21 cellular contexts compared by ENCODE assay signal in the genomic region with DNA sequence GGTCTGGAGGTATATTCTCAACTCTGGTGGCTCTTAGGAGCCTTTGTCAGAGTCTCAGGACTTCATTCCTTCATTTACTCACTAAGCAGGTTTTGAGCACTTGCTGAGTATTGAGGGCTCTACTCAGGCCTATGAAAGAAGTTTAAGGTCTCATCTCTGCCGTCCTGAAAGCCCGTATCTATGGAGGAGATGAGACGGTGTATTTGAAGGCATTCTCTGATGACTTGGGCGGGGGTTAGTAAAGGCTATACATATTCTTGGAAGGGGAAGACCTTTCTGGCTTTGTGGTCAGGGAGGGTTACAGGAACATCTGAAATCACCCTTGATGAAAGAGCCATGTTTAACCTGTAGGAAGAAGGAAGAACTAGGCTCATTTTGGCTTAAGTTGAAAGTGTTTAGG.
"Had no signal": no experiment of that assay in that cellular context is flagged by ENCODE, and none has a peak within 500 bp of the region (broad histone marks: within the 10 kb centered on the region; RNA-seq: fewer than 3 reads in every experiment).

No MANE protein-coding gene starts in this region.

- H3K4me3 Mint-ChIP-seq: activated naive CD8-positive, alpha-beta T cell treated with anti-CD3 and anti-CD28 coated beads, Interleukin-2, amount 10 ng/mL, durations not matched to agents 7 days and 5 days; memory B cell; nephron progenitor cell; T-helper 2 cell treated with Interferon-gamma antibody and Interleukin-4, amounts not matched to agents 5 μg/mL and 100 μg/mL, for 36 hours had no signal

- H3K9me3 ChIP-seq: colonic mucosa, esophagus muscularis mucosa, gastroesophageal sphincter, heart left ventricle, pancreas, psoas muscle, right atrium auricular region, SK-N-SH, spleen, tibial artery had no signal

- ATAC-seq: gastroesophageal sphincter, heart left ventricle, left colon, pancreas, psoas muscle had no signal

- H3K36me3 Mint-ChIP-seq: memory B cell had no signal

- H3K27me3 Mint-ChIP-seq: activated naive CD8-positive, alpha-beta T cell treated with anti-CD3 and anti-CD28 coated beads, Interleukin-2, amount 10 ng/mL, durations not matched to agents 7 days and 5 days had no signal

- H3K27ac Mint-ChIP-seq: activated naive CD8-positive, alpha-beta T cell treated with anti-CD3 and anti-CD28 coated beads, Interleukin-2, amount 10 ng/mL, durations not matched to agents 7 days and 5 days; activated T-helper 2 cell treated with anti-CD3 and anti-CD28 coated beads, Interferon-gamma antibody, Interleukin-2, Interleukin-4, amounts not matched to agents 10 μg/mL and 5 μg/mL and 100 μg/mL, durations not matched to agents 14 hours and 24 hours and 36 hours; memory B cell; nephron progenitor cell; T-helper 2 cell treated with Interferon-gamma antibody and Interleukin-4, amounts not matched to agents 5 μg/mL and 100 μg/mL, for 36 hours had no signal

- H3K27ac ChIP-seq: colonic mucosa, esophagus muscularis mucosa, gastroesophageal sphincter, pancreas, psoas muscle, right atrium auricular region, spleen, tibial artery, VCaP had no signal

- DNase-seq: activated CD4-positive, CD25-positive, alpha-beta regulatory T cell treated with anti-CD3 and anti-CD28 coated beads, Interleukin-2, amount 50 U/mL, for 72 hours; activated naive CD8-positive, alpha-beta T cell treated with anti-CD3 and anti-CD28 coated beads, Interleukin-2, amount 10 ng/mL, durations not matched to agents 7 days and 5 days; amygdala; colonic mucosa; heart left ventricle; left colon; nephron progenitor cell; pancreas; psoas muscle; SK-N-SH; spleen; stimulated activated CD4-positive, alpha-beta T cell treated with anti-CD3 and anti-CD28 coated beads, Interleukin-4, amount 100 ng/mL, for 1 hour; stimulated activated naive CD4-positive, alpha-beta T cell treated with Interleukin-2 at 50 U/mL for 16 hours; tibial artery had no signal

- H3K4me3 ChIP-seq: colonic mucosa, esophagus muscularis mucosa, gastroesophageal sphincter, heart left ventricle, pancreas, psoas muscle, right atrium auricular region, spleen, tibial artery had no signal

- H3K36me3 ChIP-seq: colonic mucosa, esophagus muscularis mucosa, gastroesophageal sphincter, heart left ventricle, pancreas, right atrium auricular region, spleen, tibial artery had no signal

- H3K27me3 ChIP-seq: colonic mucosa, esophagus muscularis mucosa, gastroesophageal sphincter, heart left ventricle, pancreas, right atrium auricular region, spleen, tibial artery had no signal

- H3K4me1 ChIP-seq: colonic mucosa, esophagus muscularis mucosa, gastroesophageal sphincter, pancreas, psoas muscle, right atrium auricular region, tibial artery had no signal

- H3K4me1 Mint-ChIP-seq: memory B cell, nephron progenitor cell had no signal

- H3K9me3 Mint-ChIP-seq: activated naive CD8-positive, alpha-beta T cell treated with anti-CD3 and anti-CD28 coated beads, Interleukin-2, amount 10 ng/mL, durations not matched to agents 7 days and 5 days; activated T-helper 2 cell treated with anti-CD3 and anti-CD28 coated beads, Interferon-gamma antibody, Interleukin-2, Interleukin-4, amounts not matched to agents 10 μg/mL and 5 μg/mL and 100 μg/mL, durations not matched to agents 14 hours and 24 hours and 36 hours; memory B cell; nephron progenitor cell; T-helper 2 cell treated with Interferon-gamma antibody and Interleukin-4, amounts not matched to agents 5 μg/mL and 100 μg/mL, for 36 hours had no signal
